8 cellular contexts compared by ENCODE assay signal in the genomic region with DNA sequence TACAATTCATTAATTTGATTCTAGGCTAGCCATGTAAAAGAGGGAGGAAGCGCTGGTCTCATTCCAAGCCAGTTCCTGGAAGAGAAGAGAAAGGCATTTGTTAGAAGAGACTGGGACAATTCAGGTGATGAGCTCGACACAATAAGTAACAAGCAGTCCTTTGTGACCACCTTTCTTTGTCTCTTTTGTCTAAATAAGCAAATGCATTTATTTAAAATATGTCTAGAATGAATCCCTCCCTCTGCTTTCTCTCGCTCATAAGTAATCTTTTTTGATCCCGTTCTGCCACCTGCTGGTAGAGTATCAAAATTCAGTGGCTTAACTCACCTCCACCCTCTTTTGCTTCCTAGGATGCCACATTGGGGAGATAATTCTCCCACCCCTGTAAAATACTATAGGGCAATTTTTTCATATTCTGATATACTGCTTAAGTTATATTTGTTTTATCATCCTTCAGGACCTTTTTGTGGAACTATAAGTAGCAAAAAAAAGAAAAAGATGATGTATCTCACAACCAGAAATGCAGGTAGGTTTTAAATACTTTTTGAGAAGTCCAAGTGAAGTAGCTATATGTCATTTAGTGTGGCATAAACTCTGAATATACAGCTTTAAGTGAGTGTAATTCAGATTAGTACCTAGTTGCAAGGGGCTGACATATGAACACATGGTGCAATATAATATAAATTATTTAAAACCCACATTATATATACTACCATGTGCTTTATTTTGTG.
DNase-seq lines count a peak whose midpoint lies in the region; FAIRE-seq and TF ChIP-seq lines count a peak whose summit lies in the region.

No MANE protein-coding gene starts in this region.

- peak; percentile 73 for FAIRE-seq in A204.1 (lab: Jason Lieb, UNC)

- H3K4me3 ChIP-seq in Peyer's patch, result no peak overlapping the region

- no peak overlapping the region for H3K27ac ChIP-seq in Peyer's patch

- no peaks in the 10 kb centered on the region for H3K9me3 ChIP-seq in Peyer's patch

- H3K36me3 ChIP-seq in Peyer's patch, result no peaks in the 10 kb centered on the region

- no peaks in the 10 kb centered on the region for H3K27me3 ChIP-seq in Peyer's patch

- TF ChIP-seq CTCF in GM10266 (IDR thresholded peaks at IDR 0.05; ENCODE audit: control insufficient read depth, insufficient read depth, low read depth, missing control alignments) (peak; percentile 70), Peyer's patch (IDR thresholded peaks at IDR 0.05) (peak in 5 of 6 experiments; percentile 31 to 76 (median 73))

- DNase-seq in GM10266 (ENCODE audit: extremely low spot score) (peak; percentile 35), LHCN-M2 (ENCODE audit: low read depth) (peak; percentile 62), Peyer's patch (peak in 2 of 3 donors; percentile 17 to 72), hippocampal formation (lab: John Stamatoyannopoulos, UW) (peak; percentile 3 to 45), mesenteric fat pad (ENCODE audit: low spot score) (no peak)
- DNase-seq in activated naive CD8-positive, alpha-beta T cell treated with anti-CD3 and anti-CD28 coated beads, Interleukin-2, amount 50 U/mL, for 16 hours (ENCODE audit: low read depth, low spot score), result peak; percentile 14
- peak; percentile 16 for DNase-seq in stimulated activated CD4-positive, alpha-beta T cell treated with anti-CD3 and anti-CD28 coated beads, Interleukin-12 subunit alpha, Interleukin-12 subunit beta, amount 100 ng/mL, for 4 hours

- H3K4me1 ChIP-seq in Peyer's patch, result peaks cover 0 to 9% (median 0%) of the 10 kb centered on the region in 4 donors

- no peak for TF ChIP-seq POLR2A in Peyer's patch (IDR thresholded peaks at IDR 0.05)
